25 cellular contexts compared by ENCODE assay signal in the genomic region with DNA sequence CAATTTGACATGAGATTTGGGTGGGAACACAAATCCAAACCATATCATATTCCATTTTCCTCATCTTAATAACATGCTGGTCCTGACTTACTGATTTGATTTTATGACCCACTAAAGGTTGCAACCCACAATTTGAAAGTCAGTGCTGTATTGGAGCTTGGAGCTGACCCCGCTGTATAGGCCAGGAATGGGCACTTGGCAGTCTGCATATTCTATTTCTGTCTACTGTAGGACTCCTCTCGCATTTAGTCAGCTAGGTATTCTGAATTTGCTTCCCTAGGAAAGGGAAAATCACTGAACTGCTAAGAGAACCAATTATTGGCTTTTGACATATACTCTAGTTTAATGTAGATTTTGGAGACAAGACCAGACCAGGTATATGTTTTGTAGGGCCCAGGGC.
"Had no signal": no experiment of that assay in that cellular context is flagged by ENCODE, and none has a peak within 500 bp of the region (broad histone marks: within the 10 kb centered on the region; RNA-seq: fewer than 3 reads in every experiment).

No MANE protein-coding gene starts in this region.

- H3K4me3 ChIP-seq: stomach, suprapubic skin, testis, thoracic aorta, thyroid gland, tibial artery, tibial nerve, transverse colon, upper lobe of left lung, upper lobe of right lung, uterus, vagina had no signal

- H3K27me3 ChIP-seq: stomach, suprapubic skin, testis, thyroid gland, tibial artery, tibial nerve, transverse colon, upper lobe of left lung, upper lobe of right lung, uterus, vagina had no signal

- ATAC-seq: stimulated activated memory B cell treated with anti-CD40 and anti-IgM and Interleukin-4, amounts not matched to agents 10 μg/mL and 1 μg/mL and 100 μg/mL, for 72 hours; stimulated activated naive B cell treated with anti-CD40 and anti-IgM and Interleukin-4, amounts not matched to agents 10 μg/mL and 1 μg/mL and 100 μg/mL, for 72 hours; stimulated activated naive CD8-positive, alpha-beta T cell treated with anti-CD3 and anti-CD28 coated beads, Interleukin-15, amount 100 ng/mL, for 72 hours; stimulated activated naive CD8-positive, alpha-beta T cell treated with anti-CD3 and anti-CD28 coated beads, Interleukin-15, Interleukin-2, amounts not matched to agents 100 U/mL and 50 U/mL, for 24 hours; upper lobe of right lung had no signal

- H3K4me1 ChIP-seq: stomach, suprapubic skin, testis, thyroid gland, tibial artery, tibial nerve, transverse colon, upper lobe of left lung, upper lobe of right lung, uterus, vagina had no signal

- H3K27ac ChIP-seq: stomach, suprapubic skin, testis, thoracic aorta, thyroid gland, tibial artery, tibial nerve, transverse colon, upper lobe of left lung, upper lobe of right lung, uterus, vagina had no signal

- H3K9me3 ChIP-seq: stomach, suprapubic skin, testis, thoracic aorta, thyroid gland, tibial artery, tibial nerve, transverse colon, upper lobe of left lung, upper lobe of right lung, uterus, vagina had no signal

- DNase-seq: stimulated activated CD4-positive, alpha-beta T cell treated with anti-CD3 and anti-CD28 coated beads, Interleukin-2, amount 100 ng/mL, for 48 hours; stimulated activated CD4-positive, alpha-beta T cell treated with anti-CD3 and anti-CD28 coated beads, Interleukin-4, amount 100 ng/mL, for 1 hour; stimulated activated CD4-positive, alpha-beta T cell treated with anti-CD3 and anti-CD28 coated beads, Interleukin-4, amount 100 ng/mL, for 24 hours; stimulated activated CD4-positive, alpha-beta T cell treated with anti-CD3 and anti-CD28 coated beads, Interleukin-4, amount 100 ng/mL, for 4 hours; stimulated activated CD8-positive, alpha-beta memory T cell treated with anti-CD3 and anti-CD28 coated beads, Interleukin-4, amount 100 ng/mL, for 48 hours; stimulated activated naive B cell treated with anti-CD40 and anti-IgM and Interleukin-4, amounts not matched to agents 10 μg/mL and 1 μg/mL and 100 μg/mL, for 72 hours; stimulated activated naive CD4-positive, alpha-beta T cell; stimulated activated naive CD4-positive, alpha-beta T cell treated with Interleukin-2 at 50 U/mL for 16 hours; stimulated activated naive CD8-positive, alpha-beta T cell treated with anti-CD3 and anti-CD28 coated beads, Interleukin-15, amount 100 ng/mL, for 72 hours; stimulated activated naive CD8-positive, alpha-beta T cell treated with anti-CD3 and anti-CD28 coated beads, Interleukin-15, Interleukin-2, amounts not matched to agents 100 U/mL and 50 U/mL, for 24 hours; stomach; substantia nigra; testis; thyroid gland; tibial artery; transverse colon; trophoblast cell; upper lobe of left lung; upper lobe of right lung; uterus had no signal

- H3K36me3 ChIP-seq: stomach, suprapubic skin, thoracic aorta, thyroid gland, tibial artery, tibial nerve, transverse colon, upper lobe of left lung, upper lobe of right lung, uterus, vagina had no signal
